Comparison of ENCODE assay signal across 9 cellular contexts in the genomic region with DNA sequence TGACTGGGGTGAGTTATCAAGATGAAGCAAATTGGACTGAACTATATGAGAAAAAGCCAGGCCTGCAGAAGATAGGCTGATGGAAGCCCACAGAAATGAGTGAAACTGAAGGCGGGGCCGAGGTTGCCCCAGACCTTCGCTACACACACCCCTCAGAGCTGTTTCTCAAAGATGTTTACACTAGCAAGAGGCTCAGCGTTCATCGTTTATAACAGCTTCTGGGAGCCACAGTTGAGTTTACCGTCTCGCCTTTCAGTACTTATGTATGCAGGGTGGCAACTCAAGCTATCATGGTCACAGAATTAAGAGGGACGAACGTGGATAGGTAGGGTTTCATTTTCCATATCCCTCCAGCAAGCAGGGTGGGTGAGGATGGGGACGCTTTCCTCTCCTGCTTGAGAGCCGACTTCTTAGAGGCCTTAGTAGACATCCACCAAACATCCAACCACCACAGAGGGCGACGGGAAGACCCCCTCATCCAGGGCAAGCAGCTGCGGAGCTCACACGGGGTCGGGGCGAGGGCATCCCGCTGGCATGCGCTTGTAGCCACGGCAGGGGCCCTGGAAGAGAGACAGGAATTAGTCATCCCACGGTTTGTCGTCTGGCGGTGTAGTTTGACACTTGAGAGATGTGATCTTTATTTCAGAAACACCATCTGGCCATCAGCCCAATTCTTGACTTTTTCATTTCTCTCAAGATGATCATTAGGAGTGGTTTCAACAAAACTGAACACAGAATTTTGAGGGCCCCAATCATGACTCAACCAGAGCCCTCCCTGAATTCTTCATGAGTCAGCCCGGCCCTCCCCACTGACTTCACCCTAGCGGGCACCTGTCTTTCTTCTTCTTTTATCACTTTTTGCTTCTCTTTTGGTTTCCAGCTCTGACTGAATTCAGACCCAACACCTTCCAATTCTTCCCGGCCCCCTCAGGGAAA.
A peak's percentile ranks its signal among the peaks of the same experiment; 100 is the strongest.
DNase-seq lines count a peak whose midpoint lies in the region; FAIRE-seq and TF ChIP-seq lines count a peak whose summit lies in the region.
"Had no signal": no experiment of that assay in that cellular context is flagged by ENCODE, and none has a peak within 500 bp of the region (broad histone marks: within the 10 kb centered on the region; RNA-seq: fewer than 3 reads in every experiment).

No MANE protein-coding gene starts in this region.

- FAIRE-seq in H54 (lab: Jason Lieb, UNC) (no peak), GM19239 (lab: Jason Lieb, UNC) (no peak), RCC 7860 (lab: Jason Lieb, UNC) (no peak)

- no peak for TF ChIP-seq RAD21 in SK-N-SH (IDR thresholded peaks at IDR 0.05; ENCODE audit: low read length)

- no peak overlapping the region for H3K27ac ChIP-seq in SK-N-SH (ENCODE audit: low read depth in 2 of 2, low read length in 1 of 2)

- CTCF ChIA-PET in AG04449 (lab: Yijun Ruan, JAX): interaction anchor here (0.8 kb wide), 1 partner anchor 190 kb away, joined by 3 read pairs; no protein-coding TSS in a partner anchor
- CTCF ChIA-PET in SK-N-SH (lab: Yijun Ruan, JAX): no interaction called here

- no peaks in the 10 kb centered on the region for H3K9me2 ChIP-seq in SK-N-SH

- H3K4me1 ChIP-seq in SK-N-SH (ENCODE audit: control insufficient read depth in 1 of 2, insufficient read depth in 2 of 2, low read depth in 1 of 2, low read length in 1 of 2): peaks cover 0 to 12% of the 10 kb centered on the region in 2 experiments; a peak in 1 of 4 replicates

- H3K79me2 ChIP-seq in SK-N-SH (ENCODE audit: insufficient read depth): no peaks in the 10 kb centered on the region

- H2AFZ ChIP-seq in SK-N-SH (ENCODE audit: low read depth): no peak overlapping the region; the same call in 1 of the 2 replicates

- no peak for TF ChIP-seq POLR2A in H54 (IDR thresholded peaks at IDR 0.05; ENCODE audit: low read depth, low read length)

- H4K20me1 ChIP-seq in SK-N-SH (ENCODE audit: insufficient read depth): no peaks in the 10 kb centered on the region

- WGBS in SK-N-SH (ENCODE audit: low lambda C conversion rate): 5% methylated on average over 23 of the region's 26 CpGs

- no peak for TF ChIP-seq EP300 in SK-N-SH (IDR thresholded peaks at IDR 0.05; ENCODE audit: borderline replicate concordance in 1 of 2, low read depth in 1 of 2, low read length in 1 of 2)

- H3K9me3 ChIP-seq in SK-N-SH: peaks cover 10% of the 10 kb centered on the region; the same call in 1 of the 2 replicates

- peaks cover 61% of the 10 kb centered on the region for H3K27me3 ChIP-seq in SK-N-SH (ENCODE audit: insufficient read depth)

- H3F3A ChIP-seq in SK-N-SH (replicated peaks; ENCODE audit: insufficient read depth): no peaks in the 10 kb centered on the region

- H3K36me3 ChIP-seq in SK-N-SH (replicated peaks in 1 of 2; ENCODE audit: control insufficient read depth in 1 of 2, insufficient read depth in 2 of 2, low read length in 1 of 2): no peaks in the 10 kb centered on the region

- H3K4me3 ChIP-seq in AG04449 (ENCODE audit: low read depth, low read length) (no peak overlapping the region), SK-N-SH (ENCODE audit: low read depth in 2 of 2, low read length in 1 of 2) (peak overlapping the region in 1 of 2 experiments; percentile 46; a peak in 2 of 4 replicates), foreskin fibroblast (ENCODE audit: low read depth in 1 of 2, low read length in 2 of 2) (no peak overlapping the region)

- TF ChIP-seq CTCF in AG04449 (IDR thresholded peaks at IDR 0.05; ENCODE audit: insufficient read depth, low read length, missing control alignments) (no peak), SK-N-SH (IDR thresholded peaks at IDR 0.05) (no peak), foreskin fibroblast (IDR thresholded peaks at IDR 0.05; ENCODE audit: low read depth, low read length) (no peak)

- POLR2A ChIA-PET in AG04449 (lab: Yijun Ruan, JAX): no interaction called here
- POLR2A ChIA-PET in SK-N-SH (lab: Yijun Ruan, JAX): no interaction called here

- peak; percentile 7 for DNase-seq in AG04449 (ENCODE audit: low read depth, low spot score)
- DNase-seq in H54 (ENCODE audit: insufficient read length, low spot score): peak; percentile 8
- DNase-seq in SK-N-SH: no peak
- peak; percentile 58 for DNase-seq in islet precursor cell
- DNase-seq in GM19239 (ENCODE audit: insufficient read length, low spot score): no peak
- DNase-seq in RCC 7860 (ENCODE audit: low spot score): no peak
- DNase-seq in foreskin fibroblast: no peak
- DNase-seq in cerebellar nuclear complex (lab: John Stamatoyannopoulos, UW): no peak
- DNase-seq: naive B cell had no signal

- H3K9ac ChIP-seq in SK-N-SH: no peak overlapping the region

- H3K4me2 ChIP-seq in SK-N-SH: peak overlapping the region; percentile 49

TF ChIP-seq in SK-N-SH, 30 proteins besides CTCF, POLR2A, EP300 and RAD21:
- peak; percentile 54; the same call in 1 of the 2 replicates for TF ChIP-seq FOSL2 (IDR thresholded peaks at IDR 0.05; ENCODE audit: borderline replicate concordance, low read depth)
- peak; percentile 52; the same call in 1 of the 2 replicates for TF ChIP-seq TEAD4 (IDR thresholded peaks at IDR 0.05; ENCODE audit: borderline replicate concordance, insufficient read depth)
- no peak for TF ChIP-seq GATA2 (CRISPR knock-in tag; IDR thresholded peaks at IDR 0.05)
- no peak for TF ChIP-seq GABPA (IDR thresholded peaks at IDR 0.05; ENCODE audit: low read depth)
- TF ChIP-seq NFIC (IDR thresholded peaks at IDR 0.05; ENCODE audit: borderline replicate concordance): peak; percentile 28; the same call in 1 of the 2 replicates
- TF ChIP-seq POLR2AphosphoS5 (IDR thresholded peaks at IDR 0.05; ENCODE audit: low read depth, low read length): no peak
- TF ChIP-seq JUND (IDR thresholded peaks at IDR 0.05): peak; percentile 55
- TF ChIP-seq TCF12 (IDR thresholded peaks at IDR 0.05): peak; percentile 41
- TF ChIP-seq, protein P1, sequence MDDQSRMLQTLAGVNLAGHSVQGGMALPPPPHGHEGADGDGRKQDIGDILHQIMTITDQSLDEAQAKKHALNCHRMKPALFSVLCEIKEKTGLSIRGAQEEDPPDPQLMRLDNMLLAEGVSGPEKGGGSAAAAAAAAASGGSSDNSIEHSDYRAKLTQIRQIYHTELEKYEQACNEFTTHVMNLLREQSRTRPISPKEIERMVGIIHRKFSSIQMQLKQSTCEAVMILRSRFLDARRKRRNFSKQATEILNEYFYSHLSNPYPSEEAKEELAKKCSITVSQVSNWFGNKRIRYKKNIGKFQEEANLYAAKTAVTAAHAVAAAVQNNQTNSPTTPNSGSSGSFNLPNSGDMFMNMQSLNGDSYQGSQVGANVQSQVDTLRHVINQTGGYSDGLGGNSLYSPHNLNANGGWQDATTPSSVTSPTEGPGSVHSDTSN (IDR thresholded peaks at IDR 0.05): 0 out of 2 replicates have a peak, but pooled peaks have one; percentile 21
- TF ChIP-seq RXRA (IDR thresholded peaks at IDR 0.05; ENCODE audit: borderline replicate concordance, low read depth): 0 out of 2 replicates have a peak, but pooled peaks have one; percentile 27

Comparison
In these comparisons a context has a peak if more than half of its experiments do, and no peak if none do; other contexts are left out.
1. DNase-seq: peak in AG04449 (single experiment), H54 (single experiment) and islet precursor cell (single experiment); none in SK-N-SH (single experiment), GM19239 (single experiment), RCC 7860 (single experiment), foreskin fibroblast (0 of 2) and cerebellar nuclear complex (0 of 2).